ENCODE assay signal across 16 cellular contexts in genomic region chr1:9699361-9699760, GRCh38. TPM values are rescaled to one million over a fixed set of nuclear protein-coding genes. Genes with fewer than 3 reads are reported as not detected.
DNase-seq lines count a peak whose midpoint lies in the region; ATAC-seq, FAIRE-seq and TF ChIP-seq lines count a peak whose summit lies in the region.
"Had no signal": no experiment of that assay in that cellular context is flagged by ENCODE, and none has a peak within 500 bp of the region (broad histone marks: within the 10 kb centered on the region; RNA-seq: fewer than 3 reads in every experiment).

No MANE protein-coding gene starts in this region.

- no peaks in the 10 kb centered on the region for H3K9me3 ChIP-seq in astrocyte (ENCODE audit: insufficient read depth, low read depth, low read length)
- H3K9me3 ChIP-seq: thoracic aorta had no signal

- no peaks in the 10 kb centered on the region for H3K27me3 ChIP-seq in astrocyte (ENCODE audit: insufficient read depth, low read length)
- H3K27me3 ChIP-seq: dorsolateral prefrontal cortex had no signal

- H3K4me3 Mint-ChIP-seq in activated CD4-positive, alpha-beta T cell treated with anti-CD3 and anti-CD28 coated beads, Interleukin-2, amount 10 ng/mL, durations not matched to agents 24 days and 14 days, result no peak overlapping the region
- H3K4me3 Mint-ChIP-seq in astrocyte (ENCODE audit: unreplicated experiment), result no peak overlapping the region
- no peak overlapping the region for H3K4me3 Mint-ChIP-seq in natural killer cell treated with Interleukin-12 subunit alpha and Interleukin-12 subunit beta and Interleukin-15 and Interleukin-18, amount 100 ng/mL, for 72 hours
- H3K4me3 Mint-ChIP-seq: activated T-cell treated with anti-CD3 and anti-CD28 coated beads, Interleukin-2, amount 50 U/mL, for 4 hours had no signal

- no peaks in the 10 kb centered on the region for H3K27me3 Mint-ChIP-seq in activated CD4-positive, alpha-beta T cell treated with anti-CD3 and anti-CD28 coated beads, Interleukin-2, amount 10 ng/mL, durations not matched to agents 24 days and 14 days
- H3K27me3 Mint-ChIP-seq in astrocyte (ENCODE audit: low read depth, unreplicated experiment), result no peaks in the 10 kb centered on the region
- H3K27me3 Mint-ChIP-seq in natural killer cell treated with Interleukin-12 subunit alpha and Interleukin-12 subunit beta and Interleukin-15 and Interleukin-18, amount 100 ng/mL, for 72 hours, result no peaks in the 10 kb centered on the region

- H3K36me3 ChIP-seq in astrocyte (ENCODE audit: insufficient read depth, low read length), result peaks cover 3% of the 10 kb centered on the region
- H3K36me3 ChIP-seq: thoracic aorta had no signal

- no peak overlapping the region for H3K9ac ChIP-seq in astrocyte (ENCODE audit: low read length)

- H2AFZ ChIP-seq in astrocyte (ENCODE audit: low read depth, low read length), result no peak overlapping the region

- FAIRE-seq in astrocyte (lab: Jason Lieb, UNC), result no peak
- FAIRE-seq: G401.6, GM12892 had no signal

- H3K36me3 Mint-ChIP-seq in activated CD4-positive, alpha-beta T cell treated with anti-CD3 and anti-CD28 coated beads, Interleukin-2, amount 10 ng/mL, durations not matched to agents 24 days and 14 days (ENCODE audit: low read depth), result peaks cover 60% of the 10 kb centered on the region
- H3K36me3 Mint-ChIP-seq in astrocyte (ENCODE audit: low read depth, unreplicated experiment), result peaks cover 11% of the 10 kb centered on the region
- H3K36me3 Mint-ChIP-seq in natural killer cell treated with Interleukin-12 subunit alpha and Interleukin-12 subunit beta and Interleukin-15 and Interleukin-18, amount 100 ng/mL, for 72 hours, result peaks cover 12% of the 10 kb centered on the region

- ATAC-seq in natural killer cell treated with Interleukin-12 subunit alpha and Interleukin-12 subunit beta and Interleukin-15 and Interleukin-18, amount 100 ng/mL, for 72 hours, result peak in 1 of 2 donors; percentile 54
- ATAC-seq: activated T-cell treated with anti-CD3 and anti-CD28 coated beads, Interleukin-2, amount 50 U/mL, for 4 hours had no signal

- 87% methylated on average over 7 of the region's 7 CpGs for WGBS in lower leg skin, 2 donors

- H3K27ac ChIP-seq in astrocyte (ENCODE audit: low read depth, low read length), result peak overlapping the region; percentile 87
- H3K27ac ChIP-seq: dorsolateral prefrontal cortex, thoracic aorta had no signal

- H3K9me3 Mint-ChIP-seq in activated CD4-positive, alpha-beta T cell treated with anti-CD3 and anti-CD28 coated beads, Interleukin-2, amount 10 ng/mL, durations not matched to agents 24 days and 14 days, result peaks cover 7% of the 10 kb centered on the region
- peaks cover 2% of the 10 kb centered on the region for H3K9me3 Mint-ChIP-seq in astrocyte (ENCODE audit: unreplicated experiment)
- H3K9me3 Mint-ChIP-seq in natural killer cell treated with Interleukin-12 subunit alpha and Interleukin-12 subunit beta and Interleukin-15 and Interleukin-18, amount 100 ng/mL, for 72 hours, result peaks cover 3% of the 10 kb centered on the region
- H3K9me3 Mint-ChIP-seq: activated T-cell treated with anti-CD3 and anti-CD28 coated beads, Interleukin-2, amount 50 U/mL, for 4 hours had no signal

- intact Hi-C loops in activated CD4-positive, alpha-beta T cell treated with anti-CD3 and anti-CD28 coated beads, Interleukin-2, amount 10 ng/mL, durations not matched to agents 24 days and 14 days (cut with micrococcal nuclease), result no loop called here
- intact Hi-C loops in lower leg skin (cut with DNase I; ENCODE audit: low total_unique reads), result no loop called here

- peaks cover 24% of the 10 kb centered on the region for H3K79me2 ChIP-seq in astrocyte (ENCODE audit: insufficient read depth, low read length)

- H3K4me3 ChIP-seq in astrocyte (ENCODE audit: insufficient read depth, low read depth, low read length) (no peak overlapping the region), lower leg skin (ENCODE audit: low read depth, poor library complexity, severe bottlenecking) (no peak overlapping the region)
- H3K4me3 ChIP-seq: dorsolateral prefrontal cortex, thoracic aorta had no signal

- no peak for TF ChIP-seq CTCF in astrocyte (IDR thresholded peaks at IDR 0.05; ENCODE audit: insufficient read depth, low read depth, low read length)
- no peak for TF ChIP-seq CTCF in lower leg skin (IDR thresholded peaks at IDR 0.05)

- DNase-seq in activated CD4-positive, alpha-beta T cell treated with anti-CD3 and anti-CD28 coated beads, Interleukin-2, amount 10 ng/mL, durations not matched to agents 24 days and 14 days, result no peak
- DNase-seq in activated CD4-positive, alpha-beta T cell treated with anti-CD3 and anti-CD28 coated beads for 4 hours, result no peak
- DNase-seq in NCI-H69 (lab: John Stamatoyannopoulos, UW) (peak; percentile 4), astrocyte (ENCODE audit: low read depth) (no peak), cortex of kidney (lab: John Stamatoyannopoulos, UW) (no peak), lower leg skin (ENCODE audit: low spot score in 2 of 2) (no peak), DMS79 (lab: John Stamatoyannopoulos, UW) (no peak)
- DNase-seq in natural killer cell treated with Interleukin-12 subunit alpha and Interleukin-12 subunit beta and Interleukin-15 and Interleukin-18, amount 100 ng/mL, for 72 hours (ENCODE audit: low spot score), result peak; percentile 32
- DNase-seq: activated T-cell treated with anti-CD3 and anti-CD28 coated beads, Interleukin-2, amount 50 U/mL, for 4 hours; COR-L47; dorsolateral prefrontal cortex; NCI-H1694 treated with DMSO at 0.1 percent for 48 hours; NCI-H510A had no signal

- no peaks in the 10 kb centered on the region for H4K20me1 ChIP-seq in astrocyte (ENCODE audit: insufficient read depth, low read length)

- peaks cover 11% of the 10 kb centered on the region for H3K4me1 ChIP-seq in astrocyte (ENCODE audit: insufficient read depth, low read length)

- peaks cover 47% of the 10 kb centered on the region for H3K4me1 Mint-ChIP-seq in activated CD4-positive, alpha-beta T cell treated with anti-CD3 and anti-CD28 coated beads, Interleukin-2, amount 10 ng/mL, durations not matched to agents 24 days and 14 days
- peaks cover 24% of the 10 kb centered on the region for H3K4me1 Mint-ChIP-seq in astrocyte (ENCODE audit: low read depth, unreplicated experiment)
- peaks cover 35 to 61% of the 10 kb centered on the region in 2 donors for H3K4me1 Mint-ChIP-seq in natural killer cell treated with Interleukin-12 subunit alpha and Interleukin-12 subunit beta and Interleukin-15 and Interleukin-18, amount 100 ng/mL, for 72 hours (ENCODE audit: low read depth in 2 of 2)

- TF ChIP-seq POLR2A in lower leg skin (IDR thresholded peaks at IDR 0.05), result no peak

- H3K27ac Mint-ChIP-seq in activated CD4-positive, alpha-beta T cell treated with anti-CD3 and anti-CD28 coated beads, Interleukin-2, amount 10 ng/mL, durations not matched to agents 24 days and 14 days, result peak overlapping the region; percentile 34
- peak overlapping the region; percentile 82 for H3K27ac Mint-ChIP-seq in astrocyte (ENCODE audit: unreplicated experiment)
- peak overlapping the region in 1 of 2 donors; percentile 72 for H3K27ac Mint-ChIP-seq in natural killer cell treated with Interleukin-12 subunit alpha and Interleukin-12 subunit beta and Interleukin-15 and Interleukin-18, amount 100 ng/mL, for 72 hours

- H3K4me2 ChIP-seq in astrocyte (ENCODE audit: low read length), result no peak overlapping the region

RNA-seq across cellular contexts. Expression of gene PIK3CD, which starts 47.8 kb away (rescaled TPM):
- total RNA-seq in activated CD4-positive, alpha-beta T cell treated with anti-CD3 and anti-CD28 coated beads, Interleukin-2, amount 10 ng/mL, durations not matched to agents 24 days and 14 days, result 233 TPM in 2 replicates
- total RNA-seq in astrocyte (25.9 and 29.5 TPM in 2 replicates), lower leg skin (1 to 10 TPM; 4.2 to 5.4 (median 5.0) TPM)
- 100 to 1,000 TPM; 273 to 444 TPM for total RNA-seq in natural killer cell treated with Interleukin-12 subunit alpha and Interleukin-12 subunit beta and Interleukin-15 and Interleukin-18, amount 100 ng/mL, for 72 hours

Comparison
In these comparisons a context has a peak if more than half of its experiments do, and no peak if none do; other contexts are left out.
1. DNase-seq: peak in NCI-H69 (single experiment) and natural killer cell treated with Interleukin-12 subunit alpha and Interleukin-12 subunit beta and Interleukin-15 and Interleukin-18, amount 100 ng/mL, for 72 hours (single experiment); none in activated CD4-positive, alpha-beta T cell treated with anti-CD3 and anti-CD28 coated beads, Interleukin-2, amount 10 ng/mL, durations not matched to agents 24 days and 14 days (single experiment), activated CD4-positive, alpha-beta T cell treated with anti-CD3 and anti-CD28 coated beads for 4 hours (0 of 2), astrocyte (single experiment), cortex of kidney (single experiment), lower leg skin (0 of 2) and DMS79 (single experiment).